In the genomic region with DNA sequence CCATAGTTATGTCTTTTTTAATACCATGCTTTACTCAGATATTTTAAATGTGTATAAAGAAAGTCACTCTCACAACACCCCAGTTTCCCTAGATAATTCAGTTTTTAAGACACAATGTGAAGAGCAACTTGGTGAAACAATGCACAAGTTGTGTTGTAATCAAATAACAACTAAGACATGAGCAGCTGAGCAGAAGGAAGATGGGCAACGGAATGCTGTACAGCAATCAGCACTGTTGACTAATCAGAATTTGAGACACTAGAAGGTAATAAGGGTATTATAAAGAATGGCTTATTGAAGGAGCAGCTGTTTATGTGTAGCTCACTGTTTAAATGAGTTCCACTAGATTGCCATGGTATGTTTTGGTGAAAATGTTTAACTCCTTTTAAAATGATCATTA, we compare ENCODE assay signal across 1 cellular context.
A peak's percentile ranks its signal among the peaks of the same experiment; 100 is the strongest.
TF ChIP-seq lines count a peak whose summit lies in the region.

No MANE protein-coding gene starts in this region.

TF ChIP-seq in K562, 482 proteins besides CTCF, POLR2A, EP300 and RAD21 (continued from another document):
- TF ChIP-seq, protein P1, sequence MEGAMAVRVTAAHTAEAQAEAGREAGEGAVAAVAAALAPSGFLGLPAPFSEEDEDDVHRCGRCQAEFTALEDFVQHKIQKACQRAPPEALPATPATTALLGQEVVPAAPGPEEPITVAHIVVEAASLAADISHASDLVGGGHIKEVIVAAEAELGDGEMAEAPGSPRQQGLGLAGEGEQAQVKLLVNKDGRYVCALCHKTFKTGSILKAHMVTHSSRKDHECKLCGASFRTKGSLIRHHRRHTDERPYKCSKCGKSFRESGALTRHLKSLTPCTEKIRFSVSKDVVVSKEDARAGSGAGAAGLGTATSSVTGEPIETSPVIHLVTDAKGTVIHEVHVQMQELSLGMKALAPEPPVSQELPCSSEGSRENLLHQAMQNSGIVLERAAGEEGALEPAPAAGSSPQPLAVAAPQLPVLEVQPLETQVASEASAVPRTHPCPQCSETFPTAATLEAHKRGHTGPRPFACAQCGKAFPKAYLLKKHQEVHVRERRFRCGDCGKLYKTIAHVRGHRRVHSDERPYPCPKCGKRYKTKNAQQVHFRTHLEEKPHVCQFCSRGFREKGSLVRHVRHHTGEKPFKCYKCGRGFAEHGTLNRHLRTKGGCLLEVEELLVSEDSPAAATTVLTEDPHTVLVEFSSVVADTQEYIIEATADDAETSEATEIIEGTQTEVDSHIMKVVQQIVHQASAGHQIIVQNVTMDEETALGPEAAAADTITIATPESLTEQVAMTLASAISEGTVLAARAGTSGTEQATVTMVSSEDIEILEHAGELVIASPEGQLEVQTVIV (CRISPR knock-in tag; IDR thresholded peaks at IDR 0.05; ENCODE audit: borderline replicate concordance): no peak
- TF ChIP-seq ZNF445 (CRISPR knock-in tag; IDR thresholded peaks at IDR 0.05; ENCODE audit: low read depth) (no peak), ZKSCAN1 (IDR thresholded peaks at IDR 0.05; ENCODE audit: low read depth, low read length) (no peak), DNMT1 (IDR thresholded peaks at IDR 0.05) (no peak), KLF1 (tag; IDR thresholded peaks at IDR 0.05) (no peak), ZNF239 (CRISPR knock-in tag; IDR thresholded peaks at IDR 0.05) (no peak), ZNF696 (CRISPR knock-in tag; conservative IDR thresholded peaks at IDR 0.05) (no peak), MECOM (CRISPR knock-in tag; IDR thresholded peaks at IDR 0.05) (peak; percentile 13; the same call in 1 of the 2 replicates), ARNT (IDR thresholded peaks at IDR 0.05) (no peak), HDAC8 (tag; IDR thresholded peaks at IDR 0.05) (no peak), POLR2G (IDR thresholded peaks at IDR 0.05; ENCODE audit: low read depth, low read length) (no peak), ETV5 (CRISPR knock-in tag; IDR thresholded peaks at IDR 0.05; ENCODE audit: low read depth) (no peak), SRF (CRISPR knock-in tag; IDR thresholded peaks at IDR 0.05) (no peak), GABPB2 (CRISPR knock-in tag; conservative IDR thresholded peaks at IDR 0.05) (no peak), YY1 (IDR thresholded peaks at IDR 0.05; ENCODE audit: borderline replicate concordance in 1 of 3, control insufficient read depth in 1 of 3, extremely low read depth in 1 of 3, insufficient read depth in 3 of 3, insufficient read length in 1 of 3, insufficient replicate concordance in 2 of 3, low read depth in 1 of 3, low read length in 2 of 3) (no peak), TRIM28 (IDR thresholded peaks at IDR 0.05) (no peak), CEBPB (tag; IDR thresholded peaks at IDR 0.05) (peak; percentile 41; the same call in 1 of the 2 replicates), FOXK2 (conservative IDR thresholded peaks at IDR 0.05 in 1 of 2, IDR thresholded peaks at IDR 0.05 in 1 of 2; ENCODE audit: low read depth in 2 of 2) (0 out of 4 replicates have a peak, but pooled peaks of 1 of the 2 experiments have one; percentile 17), ZZZ3 (IDR thresholded peaks at IDR 0.05) (no peak), XRCC5 (IDR thresholded peaks at IDR 0.05; ENCODE audit: low read depth, low read length) (no peak), CC2D1A (IDR thresholded peaks at IDR 0.05) (no peak), ZNF347 (CRISPR knock-in tag; IDR thresholded peaks at IDR 0.05; ENCODE audit: low read depth) (no peak), ZFP36 (IDR thresholded peaks at IDR 0.05; ENCODE audit: low read depth, low read length, partially characterized antibody) (no peak)
- TF ChIP-seq, protein P2, sequence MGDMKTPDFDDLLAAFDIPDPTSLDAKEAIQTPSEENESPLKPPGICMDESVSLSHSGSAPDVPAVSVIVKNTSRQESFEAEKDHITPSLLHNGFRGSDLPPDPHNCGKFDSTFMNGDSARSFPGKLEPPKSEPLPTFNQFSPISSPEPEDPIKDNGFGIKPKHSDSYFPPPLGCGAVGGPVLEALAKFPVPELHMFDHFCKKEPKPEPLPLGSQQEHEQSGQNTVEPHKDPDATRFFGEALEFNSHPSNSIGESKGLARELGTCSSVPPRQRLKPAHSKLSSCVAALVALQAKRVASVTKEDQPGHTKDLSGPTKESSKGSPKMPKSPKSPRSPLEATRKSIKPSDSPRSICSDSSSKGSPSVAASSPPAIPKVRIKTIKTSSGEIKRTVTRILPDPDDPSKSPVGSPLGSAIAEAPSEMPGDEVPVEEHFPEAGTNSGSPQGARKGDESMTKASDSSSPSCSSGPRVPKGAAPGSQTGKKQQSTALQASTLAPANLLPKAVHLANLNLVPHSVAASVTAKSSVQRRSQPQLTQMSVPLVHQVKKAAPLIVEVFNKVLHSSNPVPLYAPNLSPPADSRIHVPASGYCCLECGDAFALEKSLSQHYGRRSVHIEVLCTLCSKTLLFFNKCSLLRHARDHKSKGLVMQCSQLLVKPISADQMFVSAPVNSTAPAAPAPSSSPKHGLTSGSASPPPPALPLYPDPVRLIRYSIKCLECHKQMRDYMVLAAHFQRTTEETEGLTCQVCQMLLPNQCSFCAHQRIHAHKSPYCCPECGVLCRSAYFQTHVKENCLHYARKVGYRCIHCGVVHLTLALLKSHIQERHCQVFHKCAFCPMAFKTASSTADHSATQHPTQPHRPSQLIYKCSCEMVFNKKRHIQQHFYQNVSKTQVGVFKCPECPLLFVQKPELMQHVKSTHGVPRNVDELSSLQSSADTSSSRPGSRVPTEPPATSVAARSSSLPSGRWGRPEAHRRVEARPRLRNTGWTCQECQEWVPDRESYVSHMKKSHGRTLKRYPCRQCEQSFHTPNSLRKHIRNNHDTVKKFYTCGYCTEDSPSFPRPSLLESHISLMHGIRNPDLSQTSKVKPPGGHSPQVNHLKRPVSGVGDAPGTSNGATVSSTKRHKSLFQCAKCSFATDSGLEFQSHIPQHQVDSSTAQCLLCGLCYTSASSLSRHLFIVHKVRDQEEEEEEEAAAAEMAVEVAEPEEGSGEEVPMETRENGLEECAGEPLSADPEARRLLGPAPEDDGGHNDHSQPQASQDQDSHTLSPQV (IDR thresholded peaks at IDR 0.05): 0 out of 2 replicates have a peak, but pooled peaks have one; percentile 17
- TF ChIP-seq, protein P3, sequence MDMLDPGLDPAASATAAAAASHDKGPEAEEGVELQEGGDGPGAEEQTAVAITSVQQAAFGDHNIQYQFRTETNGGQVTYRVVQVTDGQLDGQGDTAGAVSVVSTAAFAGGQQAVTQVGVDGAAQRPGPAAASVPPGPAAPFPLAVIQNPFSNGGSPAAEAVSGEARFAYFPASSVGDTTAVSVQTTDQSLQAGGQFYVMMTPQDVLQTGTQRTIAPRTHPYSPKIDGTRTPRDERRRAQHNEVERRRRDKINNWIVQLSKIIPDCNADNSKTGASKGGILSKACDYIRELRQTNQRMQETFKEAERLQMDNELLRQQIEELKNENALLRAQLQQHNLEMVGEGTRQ (CRISPR knock-in tag; IDR thresholded peaks at IDR 0.05): no peak
- TF ChIP-seq, protein P4, sequence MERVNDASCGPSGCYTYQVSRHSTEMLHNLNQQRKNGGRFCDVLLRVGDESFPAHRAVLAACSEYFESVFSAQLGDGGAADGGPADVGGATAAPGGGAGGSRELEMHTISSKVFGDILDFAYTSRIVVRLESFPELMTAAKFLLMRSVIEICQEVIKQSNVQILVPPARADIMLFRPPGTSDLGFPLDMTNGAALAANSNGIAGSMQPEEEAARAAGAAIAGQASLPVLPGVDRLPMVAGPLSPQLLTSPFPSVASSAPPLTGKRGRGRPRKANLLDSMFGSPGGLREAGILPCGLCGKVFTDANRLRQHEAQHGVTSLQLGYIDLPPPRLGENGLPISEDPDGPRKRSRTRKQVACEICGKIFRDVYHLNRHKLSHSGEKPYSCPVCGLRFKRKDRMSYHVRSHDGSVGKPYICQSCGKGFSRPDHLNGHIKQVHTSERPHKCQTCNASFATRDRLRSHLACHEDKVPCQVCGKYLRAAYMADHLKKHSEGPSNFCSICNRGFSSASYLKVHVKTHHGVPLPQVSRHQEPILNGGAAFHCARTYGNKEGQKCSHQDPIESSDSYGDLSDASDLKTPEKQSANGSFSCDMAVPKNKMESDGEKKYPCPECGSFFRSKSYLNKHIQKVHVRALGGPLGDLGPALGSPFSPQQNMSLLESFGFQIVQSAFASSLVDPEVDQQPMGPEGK (CRISPR knock-in tag; IDR thresholded peaks at IDR 0.05; ENCODE audit: borderline replicate concordance): no peak
